Comparison of ENCODE assay signal across 8 cellular contexts in the genomic region with DNA sequence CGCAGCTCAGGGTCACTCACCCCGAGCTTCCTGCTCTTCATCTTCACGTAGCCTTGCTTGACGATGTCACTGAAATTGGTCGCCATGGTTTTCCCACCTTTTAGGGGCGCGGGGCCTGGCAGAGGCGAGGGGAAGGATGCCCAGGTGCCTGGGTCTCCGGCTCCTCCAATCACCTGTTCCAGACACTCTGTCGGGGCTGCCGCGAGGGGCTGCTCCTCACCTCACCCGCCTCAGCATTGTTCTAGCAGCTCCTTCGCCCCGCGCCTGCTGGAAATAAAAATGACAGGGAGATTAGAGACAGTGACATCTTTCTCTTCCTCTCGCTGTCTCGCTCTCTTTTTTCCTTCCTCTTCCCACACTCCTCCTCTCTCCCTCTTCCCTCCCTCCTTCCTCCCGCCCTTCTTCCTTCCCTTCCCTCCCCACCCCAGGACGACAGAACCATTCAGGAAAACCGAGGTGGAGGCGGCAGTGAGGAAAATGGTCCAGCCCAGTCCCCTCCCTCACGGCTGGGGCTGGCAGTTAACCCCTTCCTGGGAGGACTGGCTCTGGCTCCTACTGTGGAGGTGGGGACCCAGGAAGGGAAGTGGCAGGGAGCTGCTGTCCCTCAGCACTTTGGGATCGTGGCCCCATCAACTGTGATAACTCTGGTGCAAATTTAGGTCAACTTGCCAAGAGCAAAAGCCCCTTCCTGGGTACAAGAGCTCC. TPM values are rescaled to one million over a fixed set of nuclear protein-coding genes. Genes with fewer than 3 reads are reported as not detected.
DNase-seq lines count a peak whose midpoint lies in the region; ATAC-seq and TF ChIP-seq lines count a peak whose summit lies in the region.

No MANE protein-coding gene starts in this region.

- DNase-seq in activated CD4-positive, alpha-beta T cell treated with anti-CD3 and anti-CD28 coated beads, Interleukin-2, amount 10 ng/mL, durations not matched to agents 7 days and 5 days, result no peak
- no peak for DNase-seq in activated CD4-positive, alpha-beta T cell treated with anti-CD3 and anti-CD28 coated beads for 1 hour
- DNase-seq in body of pancreas (peak in 1 of 4 donors; percentile 31), immature natural killer cell (no peak), T-helper 17 cell (no peak), OCI-M2 (lab: John Stamatoyannopoulos, UW; ENCODE audit: unreplicated experiment) (no peak)
- DNase-seq in stimulated activated naive B cell treated with anti-CD40 and anti-IgM and Interleukin-4, amounts not matched to agents 10 μg/mL and 1 μg/mL and 100 μg/mL, for 72 hours, result no peak
- DNase-seq in naive thymus-derived CD8-positive, alpha-beta T cell, result no peak

- no peaks in the 10 kb centered on the region for H3K36me3 Mint-ChIP-seq in activated CD4-positive, alpha-beta T cell treated with anti-CD3 and anti-CD28 coated beads, Interleukin-2, amount 10 ng/mL, durations not matched to agents 7 days and 5 days (ENCODE audit: low read depth)
- H3K36me3 Mint-ChIP-seq in immature natural killer cell (no peaks in the 10 kb centered on the region), T-helper 17 cell (ENCODE audit: low read depth) (no peaks in the 10 kb centered on the region)
- H3K36me3 Mint-ChIP-seq in stimulated activated naive B cell treated with anti-CD40 and anti-IgM and Interleukin-4, amounts not matched to agents 10 μg/mL and 1 μg/mL and 100 μg/mL, for 72 hours, result no peaks in the 10 kb centered on the region
- peaks cover 0 to 5% (median 0%) of the 10 kb centered on the region in 3 donors for H3K36me3 Mint-ChIP-seq in naive thymus-derived CD8-positive, alpha-beta T cell

- no peaks in the 10 kb centered on the region for H3K9me3 ChIP-seq in body of pancreas
- no peaks in the 10 kb centered on the region for H3K9me3 ChIP-seq in T-helper 17 cell (ENCODE audit: control insufficient read depth, low read length, poor library complexity, severe bottlenecking)

- no peak overlapping the region for H3K4me3 Mint-ChIP-seq in activated CD4-positive, alpha-beta T cell treated with anti-CD3 and anti-CD28 coated beads, Interleukin-2, amount 10 ng/mL, durations not matched to agents 7 days and 5 days
- H3K4me3 Mint-ChIP-seq in immature natural killer cell (peak overlapping the region; percentile 45 to 71 (median 56)), T-helper 17 cell (no peak overlapping the region)
- peak overlapping the region; percentile 66 to 74 for H3K4me3 Mint-ChIP-seq in stimulated activated naive B cell treated with anti-CD40 and anti-IgM and Interleukin-4, amounts not matched to agents 10 μg/mL and 1 μg/mL and 100 μg/mL, for 72 hours
- peak overlapping the region in 1 of 10 donors; percentile 23 for H3K4me3 Mint-ChIP-seq in naive thymus-derived CD8-positive, alpha-beta T cell

- H3K27ac ChIP-seq in body of pancreas, result peak overlapping the region; percentile 58 to 84 (median 68)

- TF ChIP-seq CTCF in body of pancreas (IDR thresholded peaks at IDR 0.05), result no peak

- no peaks in the 10 kb centered on the region for H3K27me3 ChIP-seq in body of pancreas

- WGBS in body of pancreas, 2 donors, result 31 to 47% methylated on average over 22 of the region's 24 CpGs

- H3K27ac Mint-ChIP-seq in activated CD4-positive, alpha-beta T cell treated with anti-CD3 and anti-CD28 coated beads, Interleukin-2, amount 10 ng/mL, durations not matched to agents 7 days and 5 days, result peak overlapping the region; percentile 48
- H3K27ac Mint-ChIP-seq in immature natural killer cell (peak overlapping the region in 2 of 6 donors; percentile 57 to 67), T-helper 17 cell (no peak overlapping the region)
- no peak overlapping the region for H3K27ac Mint-ChIP-seq in stimulated activated naive B cell treated with anti-CD40 and anti-IgM and Interleukin-4, amounts not matched to agents 10 μg/mL and 1 μg/mL and 100 μg/mL, for 72 hours
- H3K27ac Mint-ChIP-seq in naive thymus-derived CD8-positive, alpha-beta T cell, result peak overlapping the region in 2 of 10 donors; percentile 44 to 52

- intact Hi-C loops in body of pancreas (cut with DNase I), result no loop called here

- no peaks in the 10 kb centered on the region for H3K27me3 Mint-ChIP-seq in activated CD4-positive, alpha-beta T cell treated with anti-CD3 and anti-CD28 coated beads, Interleukin-2, amount 10 ng/mL, durations not matched to agents 7 days and 5 days
- H3K27me3 Mint-ChIP-seq in immature natural killer cell (ENCODE audit: low read depth in 3 of 3) (peaks cover 0 to 4% (median 1%) of the 10 kb centered on the region in 3 donors), T-helper 17 cell (no peaks in the 10 kb centered on the region)
- peaks cover 26 to 49% of the 10 kb centered on the region in 2 donors for H3K27me3 Mint-ChIP-seq in stimulated activated naive B cell treated with anti-CD40 and anti-IgM and Interleukin-4, amounts not matched to agents 10 μg/mL and 1 μg/mL and 100 μg/mL, for 72 hours
- H3K27me3 Mint-ChIP-seq in naive thymus-derived CD8-positive, alpha-beta T cell, result peaks cover 0 to 2% (median 0%) of the 10 kb centered on the region in 5 donors

- POLR2A ChIA-PET in activated CD4-positive, alpha-beta T cell treated with anti-CD3 and anti-CD28 coated beads, Interleukin-2, amount 10 ng/mL, durations not matched to agents 7 days and 5 days (lab: Charles Lee), result no interaction called here
- POLR2A ChIA-PET in naive thymus-derived CD8-positive, alpha-beta T cell (lab: Charles Lee), result interaction anchor here (2.2 kb wide), 1 partner anchor 17 kb away, joined by 6 read pairs; a partner anchor contains a TSS

- CTCF ChIA-PET in activated CD4-positive, alpha-beta T cell treated with anti-CD3 and anti-CD28 coated beads, Interleukin-2, amount 10 ng/mL, durations not matched to agents 7 days and 5 days (lab: Charles Lee), result interaction anchor here (1.0 to 3.2 kb wide), 5 partner anchors 7 to 40 kb away, joined by 3 to 9 read pairs (median 5); a partner anchor contains a TSS

- H3K4me1 ChIP-seq in body of pancreas, result peaks cover 72% of the 10 kb centered on the region

- peaks cover 18% of the 10 kb centered on the region for H3K4me1 Mint-ChIP-seq in activated CD4-positive, alpha-beta T cell treated with anti-CD3 and anti-CD28 coated beads, Interleukin-2, amount 10 ng/mL, durations not matched to agents 7 days and 5 days
- H3K4me1 Mint-ChIP-seq in immature natural killer cell (peaks cover 21 to 24% of the 10 kb centered on the region in 2 donors), T-helper 17 cell (peaks cover 8% of the 10 kb centered on the region)
- peaks cover 32 to 55% of the 10 kb centered on the region in 2 donors for H3K4me1 Mint-ChIP-seq in stimulated activated naive B cell treated with anti-CD40 and anti-IgM and Interleukin-4, amounts not matched to agents 10 μg/mL and 1 μg/mL and 100 μg/mL, for 72 hours
- peaks cover 13 to 24% (median 21%) of the 10 kb centered on the region in 4 donors for H3K4me1 Mint-ChIP-seq in naive thymus-derived CD8-positive, alpha-beta T cell

- no peaks in the 10 kb centered on the region for H3K36me3 ChIP-seq in body of pancreas (replicated peaks in 1 of 2; ENCODE audit: insufficient read depth in 1 of 2, low read depth in 2 of 2)

- no peak overlapping the region for H3K4me3 ChIP-seq in body of pancreas

- TF ChIP-seq POLR2A in body of pancreas (IDR thresholded peaks at IDR 0.05), result no peak

- ATAC-seq in body of pancreas (peak; percentile 26), T-helper 17 cell (no peak)
- no peak for ATAC-seq in stimulated activated naive B cell treated with anti-CD40 and anti-IgM and Interleukin-4, amounts not matched to agents 10 μg/mL and 1 μg/mL and 100 μg/mL, for 72 hours (replicated peaks)
- ATAC-seq in naive thymus-derived CD8-positive, alpha-beta T cell, result no peak

- H3K9me3 Mint-ChIP-seq in activated CD4-positive, alpha-beta T cell treated with anti-CD3 and anti-CD28 coated beads, Interleukin-2, amount 10 ng/mL, durations not matched to agents 7 days and 5 days, result no peaks in the 10 kb centered on the region
- H3K9me3 Mint-ChIP-seq in immature natural killer cell, result no peaks in the 10 kb centered on the region
- no peaks in the 10 kb centered on the region for H3K9me3 Mint-ChIP-seq in stimulated activated naive B cell treated with anti-CD40 and anti-IgM and Interleukin-4, amounts not matched to agents 10 μg/mL and 1 μg/mL and 100 μg/mL, for 72 hours
- H3K9me3 Mint-ChIP-seq in naive thymus-derived CD8-positive, alpha-beta T cell, result no peaks in the 10 kb centered on the region

RNA-seq across cellular contexts. Expression of a gene that starts 6.7 kb away (rescaled TPM):
- 1 to 10 TPM; 2.3 to 2.7 TPM for total RNA-seq in activated CD4-positive, alpha-beta T cell treated with anti-CD3 and anti-CD28 coated beads, Interleukin-2, amount 10 ng/mL, durations not matched to agents 7 days and 5 days
- total RNA-seq in body of pancreas, result 10 to 100 TPM; 33.0 to 36.1 TPM
- polyA plus RNA-seq in immature natural killer cell, result 1 to 10 TPM; 2.2 to 3.2 (median 2.8) TPM
- 1 to 10 TPM; 3.9 to 4.8 TPM for total RNA-seq in naive thymus-derived CD8-positive, alpha-beta T cell
- polyA plus RNA-seq in naive thymus-derived CD8-positive, alpha-beta T cell, result 1 to 10 TPM; 1.8 to 4.7 (median 3.1) TPM
- 1 to 10 TPM; 1.8 to 2.6 TPM for total RNA-seq in T-helper 17 cell

RNA-seq across cellular contexts. Expression of a gene that starts 17.1 kb away (rescaled TPM):
- 10 to 100 TPM; 54.0 to 55.0 TPM for total RNA-seq in activated CD4-positive, alpha-beta T cell treated with anti-CD3 and anti-CD28 coated beads, Interleukin-2, amount 10 ng/mL, durations not matched to agents 7 days and 5 days
- 10 to 100 TPM; 34.9 to 77.3 TPM for total RNA-seq in body of pancreas
- 10 to 100 TPM; 38.9 to 60.9 (median 41.6) TPM for polyA plus RNA-seq in immature natural killer cell
- 100 to 1,000 TPM; 103 to 104 TPM for total RNA-seq in naive thymus-derived CD8-positive, alpha-beta T cell
- polyA plus RNA-seq in naive thymus-derived CD8-positive, alpha-beta T cell, result 10 to 100 TPM; 46.7 to 48.6 (median 47.4) TPM
- total RNA-seq in T-helper 17 cell, result 10 to 100 TPM; 76.1 to 82.6 TPM

RNA-seq across cellular contexts. Expression of a gene that starts 32.3 kb away (rescaled TPM):
- 10 to 100 TPM; 39.8 to 41.1 TPM for total RNA-seq in activated CD4-positive, alpha-beta T cell treated with anti-CD3 and anti-CD28 coated beads, Interleukin-2, amount 10 ng/mL, durations not matched to agents 7 days and 5 days
- total RNA-seq in body of pancreas (10 to 100 TPM; 38.7 to 56.0 TPM), T-helper 17 cell (10 to 100 TPM; 14.2 to 15.3 TPM)
- polyA plus RNA-seq in immature natural killer cell, result 10 to 100 TPM; 14.6 to 30.3 (median 24.6) TPM
- 10 to 100 TPM; 35.8 to 38.3 TPM for total RNA-seq in naive thymus-derived CD8-positive, alpha-beta T cell
- 10 to 100 TPM; 22.8 to 59.0 (median 29.7) TPM for polyA plus RNA-seq in naive thymus-derived CD8-positive, alpha-beta T cell

RNA-seq across cellular contexts. Expression of a gene that starts 32.4 kb away (rescaled TPM):
- total RNA-seq in activated CD4-positive, alpha-beta T cell treated with anti-CD3 and anti-CD28 coated beads, Interleukin-2, amount 10 ng/mL, durations not matched to agents 7 days and 5 days, result 10 to 100 TPM; 45.8 to 61.8 TPM
- total RNA-seq in body of pancreas (10 to 100 TPM; 13.5 to 19.4 TPM), T-helper 17 cell (10 to 100 TPM; 19.3 to 35.0 TPM)
- 10 to 100 TPM; 65.9 to 98.5 (median 68.3) TPM for polyA plus RNA-seq in immature natural killer cell
- total RNA-seq in naive thymus-derived CD8-positive, alpha-beta T cell, result 10 to 100 TPM; 37.2 to 44.3 TPM
- 100 to 1,000 TPM in 2 of 3 donors, 10 to 100 TPM in 1; 81.1 to 143 (median 108) TPM for polyA plus RNA-seq in naive thymus-derived CD8-positive, alpha-beta T cell

RNA-seq across cellular contexts. Expression of a gene that starts 56.8 kb away (rescaled TPM):
- 10 to 100 TPM in 1 of 2 experiments, 1 to 10 TPM in 1; 8.1 to 10.5 TPM for total RNA-seq in activated CD4-positive, alpha-beta T cell treated with anti-CD3 and anti-CD28 coated beads, Interleukin-2, amount 10 ng/mL, durations not matched to agents 7 days and 5 days
- total RNA-seq in body of pancreas (10 to 100 TPM; 10.6 to 22.4 TPM), T-helper 17 cell (1 to 10 TPM; 3.1 to 4.9 TPM)
- polyA plus RNA-seq in immature natural killer cell, result 10 to 100 TPM in 2 of 3 donors, 1 to 10 TPM in 1; 8.8 to 26.4 (median 13.9) TPM
- 1 to 10 TPM; 7.0 to 9.7 TPM for total RNA-seq in naive thymus-derived CD8-positive, alpha-beta T cell
- 10 to 100 TPM in 1 of 3 donors, 1 to 10 TPM in 2; 7.8 to 17.0 (median 9.2) TPM for polyA plus RNA-seq in naive thymus-derived CD8-positive, alpha-beta T cell

Comparison
In these comparisons a context has a peak if more than half of its experiments do, and no peak if none do; other contexts are left out.
1. H3K4me3 Mint-ChIP-seq: peak in immature natural killer cell (5 of 5) and stimulated activated naive B cell treated with anti-CD40 and anti-IgM and Interleukin-4, amounts not matched to agents 10 μg/mL and 1 μg/mL and 100 μg/mL, for 72 hours (2 of 2); none in activated CD4-positive, alpha-beta T cell treated with anti-CD3 and anti-CD28 coated beads, Interleukin-2, amount 10 ng/mL, durations not matched to agents 7 days and 5 days (single experiment) and T-helper 17 cell (single experiment).
2. RNA of a gene that starts 6.7 kb away (total RNA-seq): 33.0 to 36.1 TPM in body of pancreas; 3.9 to 4.8 TPM in naive thymus-derived CD8-positive, alpha-beta T cell, 2.3 to 2.7 TPM in activated CD4-positive, alpha-beta T cell treated with anti-CD3 and anti-CD28 coated beads, Interleukin-2, amount 10 ng/mL, durations not matched to agents 7 days and 5 days and 1.8 to 2.6 TPM in T-helper 17 cell; every median in the first group is over 4 times any median in the second.